8 cellular contexts compared by ENCODE assay signal in genomic region chr7:1432411-1433082, GRCh38. TPM values are rescaled to one million over a fixed set of nuclear protein-coding genes. Genes with fewer than 3 reads are reported as not detected.
A peak's percentile ranks its signal among the peaks of the same experiment; 100 is the strongest.
DNase-seq lines count a peak whose midpoint lies in the region; ATAC-seq and TF ChIP-seq lines count a peak whose summit lies in the region.

No MANE protein-coding gene starts in this region.

- TF ChIP-seq CTCF in GM10266 (IDR thresholded peaks at IDR 0.05; ENCODE audit: control insufficient read depth, insufficient read depth, low read depth, missing control alignments) (peak; percentile 99), LNCAP (IDR thresholded peaks at IDR 0.05) (peak; percentile 97)

- no peaks in the 10 kb centered on the region for H3K36me3 Mint-ChIP-seq in T-helper 2 cell treated with Interferon-gamma antibody and Interleukin-4, amounts not matched to agents 5 μg/mL and 100 μg/mL, for 36 hours (ENCODE audit: low read depth)

- ATAC-seq in left ventricle myocardium superior (peak; percentile 74), GM19463 (IDR thresholded peaks at IDR 0.05; ENCODE audit: unreplicated experiment) (no peak), HG03520 (IDR thresholded peaks at IDR 0.05; ENCODE audit: unreplicated experiment) (no peak)

- H3K9me3 Mint-ChIP-seq in T-helper 2 cell treated with Interferon-gamma antibody and Interleukin-4, amounts not matched to agents 5 μg/mL and 100 μg/mL, for 36 hours: no peaks in the 10 kb centered on the region

- no peak overlapping the region for H3K27ac Mint-ChIP-seq in T-helper 2 cell treated with Interferon-gamma antibody and Interleukin-4, amounts not matched to agents 5 μg/mL and 100 μg/mL, for 36 hours

- peaks cover 2% of the 10 kb centered on the region for H3K27me3 Mint-ChIP-seq in T-helper 2 cell treated with Interferon-gamma antibody and Interleukin-4, amounts not matched to agents 5 μg/mL and 100 μg/mL, for 36 hours (ENCODE audit: low read depth)

- H3K4me1 Mint-ChIP-seq in T-helper 2 cell treated with Interferon-gamma antibody and Interleukin-4, amounts not matched to agents 5 μg/mL and 100 μg/mL, for 36 hours (ENCODE audit: low read depth): peaks cover 2% of the 10 kb centered on the region

- peak; percentile 86 for DNase-seq in GM10266 (ENCODE audit: extremely low spot score)
- DNase-seq in T-helper 2 cell treated with Interferon-gamma antibody and Interleukin-4, amounts not matched to agents 5 μg/mL and 100 μg/mL, for 36 hours (ENCODE audit: low spot score): peak; percentile 47
- DNase-seq in amniotic stem cell (lab: John Stamatoyannopoulos, UW): peak; percentile 19
- peak; percentile 83 for DNase-seq in left ventricle myocardium superior
- peak; percentile 20 for DNase-seq in smooth muscle cell of the brain vasculature (ENCODE audit: low read depth, low spot score)

- intact Hi-C loops in left ventricle myocardium superior (cut with micrococcal nuclease): no loop called here

- H3K4me3 Mint-ChIP-seq in T-helper 2 cell treated with Interferon-gamma antibody and Interleukin-4, amounts not matched to agents 5 μg/mL and 100 μg/mL, for 36 hours: no peak overlapping the region

RNA-seq across cellular contexts. Expression of gene MICALL2, which starts 26.7 kb away (rescaled TPM):
- 9.4 TPM for total RNA-seq in left ventricle myocardium superior

Comparison
In these comparisons a context has a peak if more than half of its experiments do, and no peak if none do; other contexts are left out.
1. DNase-seq: peak in every context shown above with its lines; median percentile 86 in GM10266; 83 in left ventricle myocardium superior; 47 in T-helper 2 cell treated with Interferon-gamma antibody and Interleukin-4, amounts not matched to agents 5 μg/mL and 100 μg/mL, for 36 hours; 20 in smooth muscle cell of the brain vasculature; 19 in amniotic stem cell.